1 cellular context compared by ENCODE assay signal in the genomic region with DNA sequence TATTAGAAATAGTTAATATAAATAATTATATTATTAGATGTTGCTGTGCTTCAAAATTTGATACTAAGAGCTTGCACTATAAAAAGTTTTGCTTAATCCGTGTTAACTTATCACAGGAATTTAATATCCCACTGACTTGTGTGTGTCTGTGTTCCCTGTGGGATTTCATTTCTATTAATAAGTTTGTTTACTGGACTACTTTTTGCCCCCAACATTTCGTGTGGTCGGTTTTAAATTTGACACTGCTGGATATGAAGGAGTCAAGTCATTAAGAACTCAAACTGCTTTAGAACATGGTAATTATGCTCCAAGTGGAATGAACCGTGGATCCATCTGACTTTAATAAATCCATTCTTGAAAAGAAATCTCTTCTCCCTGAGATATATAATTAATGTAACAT.
TF ChIP-seq lines count a peak whose summit lies in the region.

No MANE protein-coding gene starts in this region.

TF ChIP-seq in GM23338, 12 proteins besides CTCF, POLR2A, EP300 and RAD21 (continued from another document):
- TF ChIP-seq, protein P1, sequence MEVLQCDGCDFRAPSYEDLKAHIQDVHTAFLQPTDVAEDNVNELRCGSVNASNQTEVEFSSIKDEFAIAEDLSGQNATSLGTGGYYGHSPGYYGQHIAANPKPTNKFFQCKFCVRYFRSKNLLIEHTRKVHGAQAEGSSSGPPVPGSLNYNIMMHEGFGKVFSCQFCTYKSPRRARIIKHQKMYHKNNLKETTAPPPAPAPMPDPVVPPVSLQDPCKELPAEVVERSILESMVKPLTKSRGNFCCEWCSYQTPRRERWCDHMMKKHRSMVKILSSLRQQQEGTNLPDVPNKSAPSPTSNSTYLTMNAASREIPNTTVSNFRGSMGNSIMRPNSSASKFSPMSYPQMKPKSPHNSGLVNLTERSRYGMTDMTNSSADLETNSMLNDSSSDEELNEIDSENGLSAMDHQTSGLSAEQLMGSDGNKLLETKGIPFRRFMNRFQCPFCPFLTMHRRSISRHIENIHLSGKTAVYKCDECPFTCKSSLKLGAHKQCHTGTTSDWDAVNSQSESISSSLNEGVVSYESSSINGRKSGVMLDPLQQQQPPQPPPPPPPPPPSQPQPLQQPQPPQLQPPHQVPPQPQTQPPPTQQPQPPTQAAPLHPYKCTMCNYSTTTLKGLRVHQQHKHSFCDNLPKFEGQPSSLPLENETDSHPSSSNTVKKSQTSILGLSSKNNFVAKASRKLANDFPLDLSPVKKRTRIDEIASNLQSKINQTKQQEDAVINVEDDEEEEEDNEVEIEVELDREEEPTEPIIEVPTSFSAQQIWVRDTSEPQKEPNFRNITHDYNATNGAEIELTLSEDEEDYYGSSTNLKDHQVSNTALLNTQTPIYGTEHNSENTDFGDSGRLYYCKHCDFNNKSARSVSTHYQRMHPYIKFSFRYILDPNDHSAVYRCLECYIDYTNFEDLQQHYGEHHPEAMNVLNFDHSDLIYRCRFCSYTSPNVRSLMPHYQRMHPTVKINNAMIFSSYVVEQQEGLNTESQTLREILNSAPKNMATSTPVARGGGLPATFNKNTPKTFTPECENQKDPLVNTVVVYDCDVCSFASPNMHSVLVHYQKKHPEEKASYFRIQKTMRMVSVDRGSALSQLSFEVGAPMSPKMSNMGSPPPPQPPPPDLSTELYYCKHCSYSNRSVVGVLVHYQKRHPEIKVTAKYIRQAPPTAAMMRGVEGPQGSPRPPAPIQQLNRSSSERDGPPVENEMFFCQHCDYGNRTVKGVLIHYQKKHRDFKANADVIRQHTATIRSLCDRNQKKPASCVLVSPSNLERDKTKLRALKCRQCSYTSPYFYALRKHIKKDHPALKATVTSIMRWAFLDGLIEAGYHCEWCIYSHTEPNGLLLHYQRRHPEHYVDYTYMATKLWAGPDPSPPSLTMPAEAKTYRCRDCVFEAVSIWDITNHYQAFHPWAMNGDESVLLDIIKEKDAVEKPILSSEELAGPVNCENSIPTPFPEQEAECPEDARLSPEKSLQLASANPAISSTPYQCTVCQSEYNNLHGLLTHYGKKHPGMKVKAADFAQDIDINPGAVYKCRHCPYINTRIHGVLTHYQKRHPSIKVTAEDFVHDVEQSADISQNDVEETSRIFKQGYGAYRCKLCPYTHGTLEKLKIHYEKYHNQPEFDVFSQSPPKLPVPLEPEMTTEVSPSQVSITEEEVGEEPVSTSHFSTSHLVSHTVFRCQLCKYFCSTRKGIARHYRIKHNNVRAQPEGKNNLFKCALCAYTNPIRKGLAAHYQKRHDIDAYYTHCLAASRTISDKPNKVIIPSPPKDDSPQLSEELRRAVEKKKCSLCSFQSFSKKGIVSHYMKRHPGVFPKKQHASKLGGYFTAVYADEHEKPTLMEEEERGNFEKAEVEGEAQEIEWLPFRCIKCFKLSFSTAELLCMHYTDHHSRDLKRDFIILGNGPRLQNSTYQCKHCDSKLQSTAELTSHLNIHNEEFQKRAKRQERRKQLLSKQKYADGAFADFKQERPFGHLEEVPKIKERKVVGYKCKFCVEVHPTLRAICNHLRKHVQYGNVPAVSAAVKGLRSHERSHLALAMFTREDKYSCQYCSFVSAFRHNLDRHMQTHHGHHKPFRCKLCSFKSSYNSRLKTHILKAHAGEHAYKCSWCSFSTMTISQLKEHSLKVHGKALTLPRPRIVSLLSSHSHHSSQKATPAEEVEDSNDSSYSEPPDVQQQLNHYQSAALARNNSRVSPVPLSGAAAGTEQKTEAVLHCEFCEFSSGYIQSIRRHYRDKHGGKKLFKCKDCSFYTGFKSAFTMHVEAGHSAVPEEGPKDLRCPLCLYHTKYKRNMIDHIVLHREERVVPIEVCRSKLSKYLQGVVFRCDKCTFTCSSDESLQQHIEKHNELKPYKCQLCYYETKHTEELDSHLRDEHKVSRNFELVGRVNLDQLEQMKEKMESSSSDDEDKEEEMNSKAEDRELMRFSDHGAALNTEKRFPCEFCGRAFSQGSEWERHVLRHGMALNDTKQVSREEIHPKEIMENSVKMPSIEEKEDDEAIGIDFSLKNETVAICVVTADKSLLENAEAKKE (CRISPR knock-in tag; IDR thresholded peaks at IDR 0.05), result no peak
- TF ChIP-seq ZNF331 (CRISPR knock-in tag; IDR thresholded peaks at IDR 0.05; ENCODE audit: low read depth) (no peak), NANOG (IDR thresholded peaks at IDR 0.05; ENCODE audit: borderline replicate concordance) (no peak), JUNB (IDR thresholded peaks at IDR 0.05; ENCODE audit: unreplicated experiment) (no peak), EZH2phosphoT487 (IDR thresholded peaks at IDR 0.05; ENCODE audit: unreplicated experiment) (no peak)
- TF ChIP-seq, protein P2, sequence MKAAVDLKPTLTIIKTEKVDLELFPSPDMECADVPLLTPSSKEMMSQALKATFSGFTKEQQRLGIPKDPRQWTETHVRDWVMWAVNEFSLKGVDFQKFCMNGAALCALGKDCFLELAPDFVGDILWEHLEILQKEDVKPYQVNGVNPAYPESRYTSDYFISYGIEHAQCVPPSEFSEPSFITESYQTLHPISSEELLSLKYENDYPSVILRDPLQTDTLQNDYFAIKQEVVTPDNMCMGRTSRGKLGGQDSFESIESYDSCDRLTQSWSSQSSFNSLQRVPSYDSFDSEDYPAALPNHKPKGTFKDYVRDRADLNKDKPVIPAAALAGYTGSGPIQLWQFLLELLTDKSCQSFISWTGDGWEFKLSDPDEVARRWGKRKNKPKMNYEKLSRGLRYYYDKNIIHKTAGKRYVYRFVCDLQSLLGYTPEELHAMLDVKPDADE (IDR thresholded peaks at IDR 0.05), result no peak
TF ChIP-seq in GM23338: peak in this region for 0.
